ENCODE assay signal across 11 cellular contexts in the genomic region with DNA sequence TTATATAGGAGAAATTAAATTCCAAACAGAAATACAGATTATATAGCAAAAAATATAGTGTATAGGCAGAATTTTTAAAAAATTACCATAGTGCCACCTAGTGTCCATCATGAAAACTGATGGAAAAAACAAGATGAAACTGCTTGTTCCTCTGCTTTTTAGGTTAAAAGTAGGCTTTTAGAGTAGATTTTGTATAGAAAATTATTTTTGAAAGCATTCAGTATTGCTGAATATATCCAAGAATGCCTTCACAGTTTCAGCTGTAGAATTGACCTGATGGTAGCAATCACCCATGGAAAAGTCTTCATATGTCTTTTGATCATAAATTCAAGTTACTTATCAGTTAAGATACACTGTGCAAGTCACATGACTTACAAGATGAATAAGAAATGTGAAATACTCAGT. TPM values are rescaled to one million over a fixed set of nuclear protein-coding genes. Genes with fewer than 3 reads are reported as not detected.
DNase-seq lines count a peak whose midpoint lies in the region; ATAC-seq and TF ChIP-seq lines count a peak whose summit lies in the region.
"Had no signal": no experiment of that assay in that cellular context is flagged by ENCODE, and none has a peak within 500 bp of the region (broad histone marks: within the 10 kb centered on the region; RNA-seq: fewer than 3 reads in every experiment).

No MANE protein-coding gene starts in this region.

- H3K27ac ChIP-seq in SK-N-SH (ENCODE audit: low read depth in 2 of 2, low read length in 1 of 2) (no peak overlapping the region), suprapubic skin (no peak overlapping the region)

- H3K9me3 ChIP-seq in SK-N-SH = no peaks in the 10 kb centered on the region
- H3K9me3 ChIP-seq in suprapubic skin = no peaks in the 10 kb centered on the region

- H3K27me3 ChIP-seq in SK-N-SH (ENCODE audit: insufficient read depth) (no peaks in the 10 kb centered on the region), suprapubic skin (no peaks in the 10 kb centered on the region)

- H4K20me1 ChIP-seq in SK-N-SH (ENCODE audit: insufficient read depth) = no peaks in the 10 kb centered on the region

- ATAC-seq in SK-N-SH treated with all-trans-retinoic acid at 6 μM for 48 hours (no peak), GM21447 (IDR thresholded peaks at IDR 0.05; ENCODE audit: unreplicated experiment) (no peak), GM21367 (IDR thresholded peaks at IDR 0.05; ENCODE audit: unreplicated experiment) (no peak)

- H3K79me2 ChIP-seq in SK-N-SH (ENCODE audit: insufficient read depth) = peaks cover 7% of the 10 kb centered on the region; the same call in 1 of the 2 replicates

- POLR2A ChIA-PET in SK-N-SH (lab: Yijun Ruan, JAX) = no interaction called here

- H3F3A ChIP-seq in SK-N-SH (replicated peaks; ENCODE audit: insufficient read depth) = peaks cover 27% of the 10 kb centered on the region

- TF ChIP-seq RAD21 in SK-N-SH (IDR thresholded peaks at IDR 0.05; ENCODE audit: low read length) = peak; percentile 53

- H3K36me3 ChIP-seq in SK-N-SH (replicated peaks in 1 of 2; ENCODE audit: control insufficient read depth in 1 of 2, insufficient read depth in 2 of 2, low read length in 1 of 2) = peaks cover 43 to 62% of the 10 kb centered on the region in 2 experiments
- H3K36me3 ChIP-seq in suprapubic skin = peaks cover 51% of the 10 kb centered on the region

- no peak overlapping the region for H2AFZ ChIP-seq in SK-N-SH (ENCODE audit: low read depth)

- TF ChIP-seq EP300 in SK-N-SH (IDR thresholded peaks at IDR 0.05; ENCODE audit: borderline replicate concordance in 1 of 2, low read depth in 1 of 2, low read length in 1 of 2) = no peak
- TF ChIP-seq EP300 in suprapubic skin (IDR thresholded peaks at IDR 0.05) = no peak

- H3K9ac ChIP-seq in SK-N-SH = no peak overlapping the region

- DNase-seq in SK-N-SH = peak; percentile 2
- peak; percentile 22 for DNase-seq in RPMI8226
- peak; percentile 47 for DNase-seq in fibroblast of the aortic adventitia (ENCODE audit: low read depth)
- no peak for DNase-seq in suprapubic skin (ENCODE audit: low spot score in 2 of 2)
- no peak for DNase-seq in ecto neural progenitor cell (ENCODE audit: low spot score)
- DNase-seq: GF-D8, NCI-H69 had no signal

- H3K4me1 ChIP-seq in SK-N-SH (ENCODE audit: control insufficient read depth in 1 of 2, insufficient read depth in 2 of 2, low read depth in 1 of 2, low read length in 1 of 2) (no peaks in the 10 kb centered on the region), suprapubic skin (no peaks in the 10 kb centered on the region)

- H3K4me3 ChIP-seq in SK-N-SH (ENCODE audit: low read depth in 2 of 2, low read length in 1 of 2) (no peak overlapping the region), fibroblast of the aortic adventitia (ENCODE audit: low read depth, low read length) (no peak overlapping the region), suprapubic skin (no peak overlapping the region)

- no peaks in the 10 kb centered on the region for H3K9me2 ChIP-seq in SK-N-SH

- no peak overlapping the region for H3K4me2 ChIP-seq in SK-N-SH

- TF ChIP-seq CTCF in SK-N-SH (IDR thresholded peaks at IDR 0.05) (peak; percentile 76), fibroblast of the aortic adventitia (IDR thresholded peaks at IDR 0.05; ENCODE audit: insufficient read depth, low read length) (peak; percentile 53), suprapubic skin (IDR thresholded peaks at IDR 0.05) (peak; percentile 0 to 45)

- TF ChIP-seq POLR2A in suprapubic skin (IDR thresholded peaks at IDR 0.05) = no peak

- CTCF ChIA-PET in SK-N-SH (lab: Yijun Ruan, JAX) = interaction anchor here (0.7 to 12.2 kb wide), 35 partner anchors 9 to 996 kb away, joined by 3 to 118 read pairs (median 4); partner anchors contain the start of genes ERAP2 and LIX1

TF ChIP-seq in SK-N-SH, 30 proteins besides CTCF, POLR2A, EP300 and RAD21:
- no peak for TF ChIP-seq NFIC (IDR thresholded peaks at IDR 0.05; ENCODE audit: borderline replicate concordance)
- TF ChIP-seq USF1 (IDR thresholded peaks at IDR 0.05; ENCODE audit: borderline replicate concordance, low read depth) = no peak
- no peak for TF ChIP-seq RXRA (IDR thresholded peaks at IDR 0.05; ENCODE audit: borderline replicate concordance, low read depth)
- no peak for TF ChIP-seq TAF1 (IDR thresholded peaks at IDR 0.05; ENCODE audit: borderline replicate concordance, low read depth, low read length)
- no peak for TF ChIP-seq POLR2AphosphoS5 (IDR thresholded peaks at IDR 0.05; ENCODE audit: low read depth, low read length)
TF ChIP-seq in SK-N-SH: peak in this region for 0.

TF ChIP-seq in SK-N-SH treated with all-trans-retinoic acid at 6 μM for 48 hours, 23 proteins besides CTCF, POLR2A, EP300 and RAD21:
- TF ChIP-seq SNAI2 (CRISPR knock-in tag; IDR thresholded peaks at IDR 0.05) (no peak), CSDC2 (CRISPR knock-in tag; IDR thresholded peaks at IDR 0.05) (no peak)

RNA-seq across cellular contexts. Expression of gene RIOK2, which starts 19.7 kb away (rescaled TPM):
- 5.6 and 5.9 TPM in 2 replicates for polyA plus RNA-seq in SK-N-SH (2012; rRNA removed)
- polyA plus RNA-seq in SK-N-SH (2012; cell fraction: cytosol; rRNA removed) = 6.8 and 11.7 TPM in 2 replicates
- polyA plus RNA-seq in SK-N-SH (2012; cell fraction: nucleus; rRNA removed) = 3.7 and 7.7 TPM in 2 replicates
- total RNA-seq in fibroblast of the aortic adventitia (ENCODE audit: low replicate concordance) (24.9 and 27.5 TPM in 2 replicates), suprapubic skin (10 to 100 TPM in 3 of 4 donors, 1 to 10 TPM in 1; 7.4 to 24.9 (median 16.3) TPM)

RNA-seq across cellular contexts. Expression of gene LIX1, which starts 21.0 kb away (rescaled TPM):
- polyA plus RNA-seq in SK-N-SH (2012; rRNA removed) = 0.02 TPM in 1 of 2 replicates, not detected in the other
- 0.01 TPM in 2 replicates for polyA plus RNA-seq in SK-N-SH (2012; cell fraction: cytosol; rRNA removed)
- 0.01 TPM in 1 of 2 replicates, not detected in the other for polyA plus RNA-seq in SK-N-SH (2012; cell fraction: nucleus; rRNA removed)
- total RNA-seq in fibroblast of the aortic adventitia (ENCODE audit: low replicate concordance) = not detected in 2 replicates
- under 1 TPM in 2 of 4 donors, not detected in 2; 0.13 to 0.48 TPM for total RNA-seq in suprapubic skin
- total RNA-seq: glomerular endothelial cell had no signal

Comparison
In these comparisons a context has a peak if more than half of its experiments do, and no peak if none do; other contexts are left out.
1. DNase-seq: peak in SK-N-SH (single experiment), RPMI8226 (single experiment) and fibroblast of the aortic adventitia (single experiment); none in suprapubic skin (0 of 2) and ecto neural progenitor cell (single experiment).
2. CTCF ChIP-seq: peak in every context shown above with its lines; median percentile 76 in SK-N-SH; 53 in fibroblast of the aortic adventitia; 22 in suprapubic skin.